15 cellular contexts compared by ENCODE assay signal in the genomic region with DNA sequence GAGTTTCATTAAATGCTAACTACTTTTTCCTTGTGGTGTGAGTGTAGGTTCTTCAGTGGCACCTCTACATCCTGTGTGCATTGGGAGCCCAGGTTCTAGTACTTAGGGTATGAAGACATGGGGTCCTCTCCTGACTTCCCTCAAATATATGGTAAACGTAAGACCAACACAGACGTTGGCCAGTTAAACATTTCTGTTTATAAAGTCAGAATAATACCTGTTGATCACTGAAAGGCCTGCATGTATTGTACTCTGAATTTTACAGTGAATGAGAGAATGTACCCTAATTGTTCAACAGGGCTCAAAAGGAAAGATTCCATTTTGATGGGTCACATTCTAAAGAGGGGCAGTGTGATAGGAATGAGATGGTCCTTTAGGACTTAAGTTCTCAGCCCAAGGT. TPM values are rescaled to one million over a fixed set of nuclear protein-coding genes. Genes with fewer than 3 reads are reported as not detected.
A peak's percentile ranks its signal among the peaks of the same experiment; 100 is the strongest.
DNase-seq lines count a peak whose midpoint lies in the region; ATAC-seq, FAIRE-seq and TF ChIP-seq lines count a peak whose summit lies in the region.
"Had no signal": no experiment of that assay in that cellular context is flagged by ENCODE, and none has a peak within 500 bp of the region (broad histone marks: within the 10 kb centered on the region; RNA-seq: fewer than 3 reads in every experiment).

No MANE protein-coding gene starts in this region.

- peaks cover 47% of the 10 kb centered on the region for H3K36me3 ChIP-seq in HUES64 (ENCODE audit: insufficient read depth, low read length)
- peaks cover 43% of the 10 kb centered on the region for H3K36me3 ChIP-seq in osteoblast (ENCODE audit: insufficient read depth, low read length)

- H3K4me1 ChIP-seq in HUES64 (ENCODE audit: insufficient read depth, low read length) = peaks cover 30% of the 10 kb centered on the region
- peaks cover 54% of the 10 kb centered on the region for H3K4me1 ChIP-seq in osteoblast (ENCODE audit: insufficient read depth, low read length)

- H3K4me3 Mint-ChIP-seq in activated CD4-positive, alpha-beta T cell treated with anti-CD3 and anti-CD28 coated beads for 36 hours = peak overlapping the region; percentile 97
- H3K4me3 Mint-ChIP-seq in activated CD8-positive, alpha-beta T cell treated with anti-CD3 and anti-CD28 coated beads, Interleukin-2, amount 10 ng/mL, durations not matched to agents 7 days and 5 days = peak overlapping the region; percentile 28

- CTCF ChIA-PET in activated CD4-positive, alpha-beta T cell treated with anti-CD3 and anti-CD28 coated beads for 36 hours (lab: Charles Lee) = no interaction called here
- CTCF ChIA-PET in activated CD8-positive, alpha-beta T cell treated with anti-CD3 and anti-CD28 coated beads, Interleukin-2, amount 10 ng/mL, durations not matched to agents 7 days and 5 days (lab: Charles Lee) = no interaction called here

- no peak for ATAC-seq in activated CD4-positive, alpha-beta T cell treated with anti-CD3 and anti-CD28 coated beads for 36 hours
- ATAC-seq in activated CD8-positive, alpha-beta T cell treated with anti-CD3 and anti-CD28 coated beads, Interleukin-2, amount 10 ng/mL, durations not matched to agents 7 days and 5 days = no peak

- H3K27ac Mint-ChIP-seq in activated CD4-positive, alpha-beta T cell treated with anti-CD3 and anti-CD28 coated beads for 36 hours = peak overlapping the region; percentile 98
- H3K27ac Mint-ChIP-seq in activated CD8-positive, alpha-beta T cell treated with anti-CD3 and anti-CD28 coated beads, Interleukin-2, amount 10 ng/mL, durations not matched to agents 7 days and 5 days = peak overlapping the region; percentile 55

- no peak for FAIRE-seq in H54 (lab: Jason Lieb, UNC)
- FAIRE-seq: endometrium had no signal

- peak overlapping the region; percentile 100; the same call in 1 of the 2 replicates for H3K9ac ChIP-seq in HUES64 (ENCODE audit: low read depth, low read length)

- H3K4me1 Mint-ChIP-seq in activated CD4-positive, alpha-beta T cell treated with anti-CD3 and anti-CD28 coated beads for 36 hours = peaks cover 64% of the 10 kb centered on the region
- H3K4me1 Mint-ChIP-seq in activated CD8-positive, alpha-beta T cell treated with anti-CD3 and anti-CD28 coated beads, Interleukin-2, amount 10 ng/mL, durations not matched to agents 7 days and 5 days (ENCODE audit: low read depth) = peaks cover 69% of the 10 kb centered on the region

- peaks cover 18% of the 10 kb centered on the region for H4K20me1 ChIP-seq in osteoblast (ENCODE audit: insufficient read depth, low read length)

- H3K9me3 ChIP-seq in HUES64 (ENCODE audit: insufficient read depth, low read depth, low read length) (no peaks in the 10 kb centered on the region), osteoblast (ENCODE audit: low read depth, low read length) (no peaks in the 10 kb centered on the region)
- H3K9me3 ChIP-seq: SJCRH30, thoracic aorta had no signal

- H3K9me3 Mint-ChIP-seq in activated CD4-positive, alpha-beta T cell treated with anti-CD3 and anti-CD28 coated beads for 36 hours (ENCODE audit: low read depth) = peaks cover 1% of the 10 kb centered on the region
- H3K9me3 Mint-ChIP-seq in activated CD8-positive, alpha-beta T cell treated with anti-CD3 and anti-CD28 coated beads, Interleukin-2, amount 10 ng/mL, durations not matched to agents 7 days and 5 days (ENCODE audit: insufficient read depth) = no peaks in the 10 kb centered on the region
- H3K9me3 Mint-ChIP-seq: activated CD4-positive, alpha-beta T cell treated with anti-CD3 and anti-CD28 coated beads, Interleukin-2, amount 10 ng/mL, durations not matched to agents 7 days and 5 days had no signal

- H3K4me3 ChIP-seq in HUES64 (ENCODE audit: low read length) = no peak overlapping the region; the same call in 1 of the 2 replicates
- no peak overlapping the region for H3K4me3 ChIP-seq in osteoblast (ENCODE audit: insufficient read depth, low read length)
- H3K4me3 ChIP-seq: hepatocyte, lung, SJCRH30, thoracic aorta had no signal

- 98% methylated on average over 2 of the region's 2 CpGs for WGBS in HUES64

- POLR2A ChIA-PET in activated CD4-positive, alpha-beta T cell treated with anti-CD3 and anti-CD28 coated beads for 36 hours (lab: Charles Lee) = no interaction called here
- POLR2A ChIA-PET in activated CD8-positive, alpha-beta T cell treated with anti-CD3 and anti-CD28 coated beads, Interleukin-2, amount 10 ng/mL, durations not matched to agents 7 days and 5 days (lab: Charles Lee) = no interaction called here

- DNase-seq in activated CD4-positive, alpha-beta T cell treated with anti-CD3 and anti-CD28 coated beads for 36 hours = no peak
- no peak for DNase-seq in activated CD4-positive, alpha-beta T cell treated with anti-CD3 and anti-CD28 coated beads for 4 hours
- no peak for DNase-seq in activated CD8-positive, alpha-beta T cell treated with anti-CD3 and anti-CD28 coated beads, Interleukin-2, amount 10 ng/mL, durations not matched to agents 7 days and 5 days
- DNase-seq in osteoblast (ENCODE audit: insufficient read length, low spot score, missing footprints) (no peak), H54 (ENCODE audit: insufficient read length, low spot score) (no peak), OCI-M1 (lab: John Stamatoyannopoulos, UW) (no peak), amygdala (lab: John Stamatoyannopoulos, UW) (no peak)
- DNase-seq: activated CD4-positive, alpha-beta T cell treated with anti-CD3 and anti-CD28 coated beads, Interleukin-2, amount 10 ng/mL, durations not matched to agents 7 days and 5 days; aorta; SJCRH30 had no signal

- H3K27me3 ChIP-seq in HUES64 (ENCODE audit: insufficient read depth, low read length) (no peaks in the 10 kb centered on the region), osteoblast (ENCODE audit: insufficient read depth, low read length) (no peaks in the 10 kb centered on the region)
- H3K27me3 ChIP-seq: hepatocyte, SJCRH30 had no signal

- intact Hi-C loops in activated CD4-positive, alpha-beta T cell treated with anti-CD3 and anti-CD28 coated beads for 36 hours (cut with DNase I, micrococcal nuclease) = loop anchor here (5.0 to 10.0 kb wide), 7 partner anchors 126 to 1769 kb away; partner anchors contain the start of genes ADM (in 1 of the 2), AKIP1 (in 1 of the 2), AMPD3 (in 1 of the 2) and NRIP3 (in 1 of the 2)

- H3K27me3 Mint-ChIP-seq in activated CD4-positive, alpha-beta T cell treated with anti-CD3 and anti-CD28 coated beads for 36 hours = no peaks in the 10 kb centered on the region
- no peaks in the 10 kb centered on the region for H3K27me3 Mint-ChIP-seq in activated CD8-positive, alpha-beta T cell treated with anti-CD3 and anti-CD28 coated beads, Interleukin-2, amount 10 ng/mL, durations not matched to agents 7 days and 5 days (ENCODE audit: low read depth)
- H3K27me3 Mint-ChIP-seq: activated CD4-positive, alpha-beta T cell treated with anti-CD3 and anti-CD28 coated beads, Interleukin-2, amount 10 ng/mL, durations not matched to agents 7 days and 5 days had no signal

- peaks cover 86% of the 10 kb centered on the region for H3K36me3 Mint-ChIP-seq in activated CD4-positive, alpha-beta T cell treated with anti-CD3 and anti-CD28 coated beads for 36 hours (ENCODE audit: low read depth)
- peaks cover 81% of the 10 kb centered on the region for H3K36me3 Mint-ChIP-seq in activated CD8-positive, alpha-beta T cell treated with anti-CD3 and anti-CD28 coated beads, Interleukin-2, amount 10 ng/mL, durations not matched to agents 7 days and 5 days (ENCODE audit: low read depth)

- peak overlapping the region; percentile 90 for H3K4me2 ChIP-seq in osteoblast (ENCODE audit: insufficient read depth, low read length)

- H3K27ac ChIP-seq in HUES64 (ENCODE audit: low read depth, low read length) (peak overlapping the region; percentile 62; the same call in 1 of the 2 replicates), osteoblast (ENCODE audit: low read depth, low read length) (no peak overlapping the region)
- H3K27ac ChIP-seq: SJCRH30, thoracic aorta had no signal

- TF ChIP-seq POLR2A in H54 (IDR thresholded peaks at IDR 0.05; ENCODE audit: low read depth, low read length) = no peak

- peaks cover 48% of the 10 kb centered on the region for H3K79me2 ChIP-seq in osteoblast (ENCODE audit: insufficient read depth, low read length)

- TF ChIP-seq CTCF in osteoblast (IDR thresholded peaks at IDR 0.05; ENCODE audit: extremely low read depth, low read depth, low read length) = no peak

- H2AFZ ChIP-seq in osteoblast (ENCODE audit: low read length) = no peak overlapping the region
- H2AFZ ChIP-seq: hepatocyte had no signal

RNA-seq across cellular contexts. Expression of gene RPL27A, which starts 3.2 kb away (rescaled TPM):
- total RNA-seq in activated CD4-positive, alpha-beta T cell treated with anti-CD3 and anti-CD28 coated beads for 36 hours = 1,000 to 10,000 TPM in 1 of 2 experiments, 100 to 1,000 TPM in 1; 688 to 1,021 TPM
- 2,634 TPM for polyA plus RNA-seq in HUES64 (2013, experiment 1 of 2)
- polyA plus RNA-seq in HUES64 (2013, experiment 2 of 2) = 2,792 TPM
- 100 to 1,000 TPM; 716 to 768 TPM for total RNA-seq in activated CD8-positive, alpha-beta T cell treated with anti-CD3 and anti-CD28 coated beads, Interleukin-2, amount 10 ng/mL, durations not matched to agents 7 days and 5 days
- 710 and 869 TPM in 2 replicates for total RNA-seq in osteoblast

RNA-seq across cellular contexts. Expression of gene TRIM66, which starts 3.4 kb away (rescaled TPM):
- 10 to 100 TPM; 18.3 to 19.5 TPM for total RNA-seq in activated CD4-positive, alpha-beta T cell treated with anti-CD3 and anti-CD28 coated beads for 36 hours
- polyA plus RNA-seq in HUES64 (2013, experiment 1 of 2) = 2.0 TPM
- 3.4 TPM for polyA plus RNA-seq in HUES64 (2013, experiment 2 of 2)
- 10 to 100 TPM; 28.1 to 28.2 TPM for total RNA-seq in activated CD8-positive, alpha-beta T cell treated with anti-CD3 and anti-CD28 coated beads, Interleukin-2, amount 10 ng/mL, durations not matched to agents 7 days and 5 days
- total RNA-seq in osteoblast = 9.0 and 10.9 TPM in 2 replicates
